In genomic region chr3:149362361-149362760, GRCh38 we compare ENCODE assay signal across 19 cellular contexts. TPM values are rescaled to one million over a fixed set of nuclear protein-coding genes. Genes with fewer than 3 reads are reported as not detected.
"Had no signal": no experiment of that assay in that cellular context is flagged by ENCODE, and none has a peak within 500 bp of the region (broad histone marks: within the 10 kb centered on the region; RNA-seq: fewer than 3 reads in every experiment).

No MANE protein-coding gene starts in this region.

- H3K9me3 ChIP-seq: gastroesophageal sphincter, psoas muscle had no signal

- H3K36me3 ChIP-seq: gastroesophageal sphincter had no signal

- ATAC-seq: gastroesophageal sphincter, left cardiac atrium, left ventricle myocardium superior, sciatic nerve had no signal

- H3K4me3 ChIP-seq: coronary artery, gastroesophageal sphincter, lung, psoas muscle, skin epidermis had no signal

- H3K4me1 ChIP-seq: gastroesophageal sphincter had no signal

- FAIRE-seq: endothelial cell of umbilical vein, kidney had no signal

- H3K27me3 ChIP-seq: gastroesophageal sphincter had no signal

- H3K27ac ChIP-seq: coronary artery, gastroesophageal sphincter, psoas muscle had no signal

- DNase-seq: effector CD4-positive, alpha-beta T cell; endodermal cell; erythroblast; glutamatergic neuron; kidney; left cardiac atrium; left ventricle myocardium superior; midbrain; naive B cell; psoas muscle; retina; stimulated activated CD4-positive, alpha-beta T cell treated with anti-CD3 and anti-CD28 coated beads, Interleukin-2, amount 100 ng/mL, for 48 hours; stimulated activated naive CD4-positive, alpha-beta T cell treated with Interleukin-2 at 50 U/mL for 16 hours had no signal

RNA-seq across cellular contexts. Expression of gene TM4SF1, which starts 15.1 kb away (rescaled TPM):
- total RNA-seq: endodermal cell had no signal
